In the genomic region with DNA sequence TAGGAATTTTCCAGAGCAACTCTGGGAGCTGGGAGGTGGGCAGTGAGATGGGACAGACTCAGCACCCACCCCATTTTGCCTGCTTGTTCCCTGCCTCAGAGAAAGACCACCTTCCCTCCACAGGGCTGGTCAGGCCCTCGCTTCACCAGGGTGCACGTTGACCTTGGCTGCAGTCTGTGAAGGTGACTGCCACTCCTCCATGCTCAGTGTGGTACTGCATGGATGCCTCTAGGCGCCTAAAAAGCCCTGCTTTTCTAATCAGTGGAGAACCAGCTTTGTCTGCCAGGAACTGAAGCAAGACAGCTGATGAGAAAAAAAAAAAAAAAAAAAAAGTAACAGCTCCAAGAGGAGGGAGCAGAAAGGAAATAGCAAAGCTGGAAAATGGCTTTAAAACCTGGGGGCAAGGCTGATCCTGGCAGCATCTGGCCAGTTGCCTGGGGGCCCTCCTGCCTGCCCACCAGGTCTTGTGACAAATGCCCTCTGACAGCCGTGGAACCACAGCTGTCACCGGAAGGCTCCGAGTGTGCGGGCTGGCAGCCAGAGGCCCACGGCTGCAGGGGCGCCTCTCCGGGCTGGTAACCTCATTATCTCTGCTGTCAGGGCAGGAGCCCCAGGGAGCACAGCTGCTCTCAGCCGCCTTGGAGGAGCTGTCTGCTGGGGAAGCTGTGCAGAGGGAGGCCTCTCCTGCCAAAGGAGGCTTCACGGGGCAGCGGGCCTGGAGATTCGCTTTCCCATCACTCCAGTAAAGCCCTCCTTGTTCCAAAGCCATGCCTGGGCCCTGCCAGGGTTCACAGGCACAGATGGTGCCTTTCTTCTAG, we compare ENCODE assay signal across 8 cellular contexts. TPM values are rescaled to one million over a fixed set of nuclear protein-coding genes. Genes with fewer than 3 reads are reported as not detected.
DNase-seq lines count a peak whose midpoint lies in the region; ATAC-seq and TF ChIP-seq lines count a peak whose summit lies in the region.

No MANE protein-coding gene starts in this region.

- 27 to 52% methylated on average over 14 of the region's 14 CpGs for WGBS in lung, 2 donors
- WGBS in thymus = 10% methylated on average over 14 of the region's 14 CpGs

- peak; percentile 53 for ATAC-seq in GM18909 (IDR thresholded peaks at IDR 0.05; ENCODE audit: poor library complexity, unreplicated experiment)
- ATAC-seq in lung (ENCODE audit: insufficient read depth, low FRiP score) = no peak
- no peak for ATAC-seq in GM21423 (IDR thresholded peaks at IDR 0.05; ENCODE audit: unreplicated experiment)

- H3K4me3 Mint-ChIP-seq in brain = peak overlapping the region; percentile 29 to 73 (median 60)

- peak overlapping the region; percentile 32 to 54 for H3K27ac ChIP-seq in lung (ENCODE audit: low read depth in 1 of 2, low read length in 1 of 2)
- H3K27ac ChIP-seq in thymus (ENCODE audit: low read depth) = peak overlapping the region; percentile 61

- H3K9me3 Mint-ChIP-seq in brain = peaks cover 0 to 2% (median 0%) of the 10 kb centered on the region in 5 experiments

- H3K4me3 ChIP-seq in lung = no peak overlapping the region
- H3K4me3 ChIP-seq in thymus (ENCODE audit: low read length) = no peak overlapping the region

- no peaks in the 10 kb centered on the region for H3K27me3 ChIP-seq in lung (ENCODE audit: control insufficient read depth, insufficient read depth)
- no peaks in the 10 kb centered on the region for H3K27me3 ChIP-seq in thymus (ENCODE audit: control insufficient read depth, insufficient read depth)

- no peaks in the 10 kb centered on the region for H3K27me3 Mint-ChIP-seq in brain

- peak overlapping the region; percentile 96 to 99 (median 98) for H3K27ac Mint-ChIP-seq in brain

- H3K36me3 ChIP-seq in lung (ENCODE audit: control insufficient read depth in 2 of 2, insufficient read depth in 2 of 2, low read length in 2 of 2) (peaks cover 0 to 2% of the 10 kb centered on the region in 2 donors), thymus (ENCODE audit: control insufficient read depth, insufficient read depth) (no peaks in the 10 kb centered on the region)

- H3K36me3 Mint-ChIP-seq in brain = no peaks in the 10 kb centered on the region

- peaks cover 3 to 16% of the 10 kb centered on the region in 2 donors for H3K4me1 ChIP-seq in lung (ENCODE audit: control insufficient read depth in 2 of 2, insufficient read depth in 2 of 2, low read length in 2 of 2)
- peaks cover 66% of the 10 kb centered on the region for H3K4me1 ChIP-seq in thymus (ENCODE audit: control insufficient read depth, insufficient read depth, low read length)

- H3K4me1 Mint-ChIP-seq in brain = peaks cover 100% of the 10 kb centered on the region

- DNase-seq in NCI-H1105 (lab: John Stamatoyannopoulos, UW) (peak; percentile 80), lung (ENCODE audit: low spot score) (no peak), HPDE6-E6E7 (ENCODE audit: extremely low spot score) (no peak)
- no peak for DNase-seq in activated CD4-positive, CD25-positive, alpha-beta regulatory T cell (lab: John Stamatoyannopoulos, UW)

- H3K9me3 ChIP-seq in lung (ENCODE audit: control insufficient read depth in 2 of 2, insufficient read depth in 1 of 2, low read length in 1 of 2) (no peaks in the 10 kb centered on the region), thymus (ENCODE audit: control insufficient read depth) (no peaks in the 10 kb centered on the region)

- TF ChIP-seq CTCF in brain (conservative IDR thresholded peaks at IDR 0.05) (no peak), lung (IDR thresholded peaks at IDR 0.05; ENCODE audit: control extremely low read depth, extremely low read depth) (no peak)

RNA-seq across cellular contexts. Expression of a gene that starts 13.7 kb away (rescaled TPM):
- 8.3 TPM for polyA plus RNA-seq in brain (ENCODE audit: insufficient read depth, low read depth, low replicate concordance)
- total RNA-seq in lung = 1 to 10 TPM; 6.2 to 6.4 TPM
- polyA plus RNA-seq in lung = 1 to 10 TPM; 2.1 to 2.8 TPM
- 0.84 TPM for polyA plus RNA-seq in thymus
